1 cellular context compared by ENCODE assay signal in genomic region chr3:98827221-98827620, GRCh38.
TF ChIP-seq lines count a peak whose summit lies in the region.

No MANE protein-coding gene starts in this region.

TF ChIP-seq in GM23338, 12 proteins besides CTCF, POLR2A, EP300 and RAD21 (continued from another document):
- TF ChIP-seq, protein P1, sequence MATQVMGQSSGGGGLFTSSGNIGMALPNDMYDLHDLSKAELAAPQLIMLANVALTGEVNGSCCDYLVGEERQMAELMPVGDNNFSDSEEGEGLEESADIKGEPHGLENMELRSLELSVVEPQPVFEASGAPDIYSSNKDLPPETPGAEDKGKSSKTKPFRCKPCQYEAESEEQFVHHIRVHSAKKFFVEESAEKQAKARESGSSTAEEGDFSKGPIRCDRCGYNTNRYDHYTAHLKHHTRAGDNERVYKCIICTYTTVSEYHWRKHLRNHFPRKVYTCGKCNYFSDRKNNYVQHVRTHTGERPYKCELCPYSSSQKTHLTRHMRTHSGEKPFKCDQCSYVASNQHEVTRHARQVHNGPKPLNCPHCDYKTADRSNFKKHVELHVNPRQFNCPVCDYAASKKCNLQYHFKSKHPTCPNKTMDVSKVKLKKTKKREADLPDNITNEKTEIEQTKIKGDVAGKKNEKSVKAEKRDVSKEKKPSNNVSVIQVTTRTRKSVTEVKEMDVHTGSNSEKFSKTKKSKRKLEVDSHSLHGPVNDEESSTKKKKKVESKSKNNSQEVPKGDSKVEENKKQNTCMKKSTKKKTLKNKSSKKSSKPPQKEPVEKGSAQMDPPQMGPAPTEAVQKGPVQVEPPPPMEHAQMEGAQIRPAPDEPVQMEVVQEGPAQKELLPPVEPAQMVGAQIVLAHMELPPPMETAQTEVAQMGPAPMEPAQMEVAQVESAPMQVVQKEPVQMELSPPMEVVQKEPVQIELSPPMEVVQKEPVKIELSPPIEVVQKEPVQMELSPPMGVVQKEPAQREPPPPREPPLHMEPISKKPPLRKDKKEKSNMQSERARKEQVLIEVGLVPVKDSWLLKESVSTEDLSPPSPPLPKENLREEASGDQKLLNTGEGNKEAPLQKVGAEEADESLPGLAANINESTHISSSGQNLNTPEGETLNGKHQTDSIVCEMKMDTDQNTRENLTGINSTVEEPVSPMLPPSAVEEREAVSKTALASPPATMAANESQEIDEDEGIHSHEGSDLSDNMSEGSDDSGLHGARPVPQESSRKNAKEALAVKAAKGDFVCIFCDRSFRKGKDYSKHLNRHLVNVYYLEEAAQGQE (IDR thresholded peaks at IDR 0.05; ENCODE audit: unreplicated experiment), result no peak
- TF ChIP-seq EZH2phosphoT487 (IDR thresholded peaks at IDR 0.05; ENCODE audit: unreplicated experiment), result no peak
- TF ChIP-seq ETS1 (IDR thresholded peaks at IDR 0.05), result no peak
- TF ChIP-seq ZNF331 (CRISPR knock-in tag; IDR thresholded peaks at IDR 0.05; ENCODE audit: low read depth), result no peak
- TF ChIP-seq NANOG (IDR thresholded peaks at IDR 0.05; ENCODE audit: borderline replicate concordance), result no peak
- TF ChIP-seq STAT1 (IDR thresholded peaks at IDR 0.05; ENCODE audit: unreplicated experiment), result no peak
- no peak for TF ChIP-seq EZH2 (IDR thresholded peaks at IDR 0.05; ENCODE audit: low read depth, unreplicated experiment)
